ENCODE assay signal across 23 cellular contexts in genomic region chr12:7868391-7868790, GRCh38. TPM values are rescaled to one million over a fixed set of nuclear protein-coding genes. Genes with fewer than 3 reads are reported as not detected.
DNase-seq lines count a peak whose midpoint lies in the region; ATAC-seq, FAIRE-seq and TF ChIP-seq lines count a peak whose summit lies in the region.
"Had no signal": no experiment of that assay in that cellular context is flagged by ENCODE, and none has a peak within 500 bp of the region (broad histone marks: within the 10 kb centered on the region; RNA-seq: fewer than 3 reads in every experiment).

No MANE protein-coding gene starts in this region.

- H2BK120ac ChIP-seq in mesenchymal stem cell (ENCODE audit: low read depth, low read length): no peak overlapping the region

- no peaks in the 10 kb centered on the region for H3K36me3 Mint-ChIP-seq in neural progenitor cell
- H3K36me3 Mint-ChIP-seq: CD8-positive, alpha-beta T cell had no signal

- H2AK5ac ChIP-seq in mesenchymal stem cell (ENCODE audit: low read length, severe bottlenecking): no peak overlapping the region

- TF ChIP-seq EP300 in A549 (IDR thresholded peaks at IDR 0.05) (no peak), SK-N-SH (IDR thresholded peaks at IDR 0.05; ENCODE audit: borderline replicate concordance in 1 of 2, low read depth in 1 of 2, low read length in 1 of 2) (no peak)

- H3K4me2 ChIP-seq in A549 (no peak overlapping the region), SK-N-SH (0 out of 2 replicates have a peak overlapping the region, but pooled peaks have one; percentile 10), mesenchymal stem cell (ENCODE audit: low read length, poor library complexity, severe bottlenecking) (no peak overlapping the region), neural progenitor cell (no peak overlapping the region)
- H3K4me2 ChIP-seq: BLaER1 had no signal

- no peak overlapping the region for H3K14ac ChIP-seq in mesenchymal stem cell (ENCODE audit: low read length in 2 of 2)

- H3K79me1 ChIP-seq in mesenchymal stem cell (replicated peaks; ENCODE audit: low read length, poor library complexity, severe bottlenecking): no peaks in the 10 kb centered on the region

- H3F3A ChIP-seq in SK-N-SH (replicated peaks; ENCODE audit: insufficient read depth) (peaks cover 10% of the 10 kb centered on the region), neural progenitor cell (ENCODE audit: low read depth) (no peaks in the 10 kb centered on the region)

- no peak for FAIRE-seq in A549 (lab: Jason Lieb, UNC)
- FAIRE-seq: GM12878, GM18507 had no signal

- no peak for TF ChIP-seq POLR2A in A549 (IDR thresholded peaks at IDR 0.05; ENCODE audit: low read length)

- 57% methylated on average over 4 of the region's 4 CpGs for WGBS in A549 (ENCODE audit: missing lambda C conversion rate)
- WGBS in SK-N-SH (ENCODE audit: low lambda C conversion rate): 19% methylated on average over 4 of the region's 4 CpGs
- WGBS in mesenchymal stem cell: 90% methylated on average over 3 of the region's 4 CpGs

- no peak overlapping the region for H3K18ac ChIP-seq in mesenchymal stem cell (ENCODE audit: low read depth in 1 of 2, low read length in 2 of 2)

- no peaks in the 10 kb centered on the region for H3K27me3 Mint-ChIP-seq in neural progenitor cell (ENCODE audit: insufficient read depth, low read depth)

- H3K79me2 ChIP-seq in SK-N-SH (ENCODE audit: insufficient read depth): no peaks in the 10 kb centered on the region
- no peaks in the 10 kb centered on the region for H3K79me2 ChIP-seq in neural progenitor cell (ENCODE audit: low read depth)

- H3K4me3 Mint-ChIP-seq in neural progenitor cell: no peak overlapping the region
- H3K4me3 Mint-ChIP-seq: CD8-positive, alpha-beta T cell had no signal

- TF ChIP-seq RAD21 in A549 (conservative IDR thresholded peaks at IDR 0.05 in 1 of 2, IDR thresholded peaks at IDR 0.05 in 1 of 2) (no peak), SK-N-SH (IDR thresholded peaks at IDR 0.05; ENCODE audit: low read length) (no peak)

- no peak overlapping the region for H2BK15ac ChIP-seq in mesenchymal stem cell (ENCODE audit: low read depth, poor library complexity, severe bottlenecking)

- no peaks in the 10 kb centered on the region for H3K9me3 ChIP-seq in A549
- H3K9me3 ChIP-seq in SK-N-SH: no peaks in the 10 kb centered on the region
- H3K9me3 ChIP-seq in mesenchymal stem cell (ENCODE audit: control insufficient read depth, low read length): no peaks in the 10 kb centered on the region
- H3K9me3 ChIP-seq in neural progenitor cell (ENCODE audit: low read depth): no peaks in the 10 kb centered on the region
- H3K9me3 ChIP-seq: SJCRH30 had no signal

- no peak overlapping the region for H3K27ac ChIP-seq in A549
- peak overlapping the region in 1 of 2 experiments; percentile 15; a peak in 2 of 4 replicates for H3K27ac ChIP-seq in SK-N-SH (ENCODE audit: low read depth in 2 of 2, low read length in 1 of 2)
- no peak overlapping the region for H3K27ac ChIP-seq in mesenchymal stem cell (ENCODE audit: low read length, poor library complexity, severe bottlenecking)
- H3K27ac ChIP-seq in neural progenitor cell: no peak overlapping the region
- H3K27ac ChIP-seq: BLaER1, RWPE1, SJCRH30 had no signal

- POLR2A ChIA-PET in A549 (lab: Yijun Ruan, JAX): interaction anchor here (0.6 kb wide), 1 partner anchor 68 kb away, joined by 5 read pairs; no protein-coding TSS in a partner anchor
- POLR2A ChIA-PET in SK-N-SH (lab: Yijun Ruan, JAX): no interaction called here

- DNase-seq in A549 (ENCODE audit: low read depth in 1 of 2, low spot score in 1 of 2) (no peak), GM03348 (ENCODE audit: low spot score) (peak; percentile 20), SK-N-SH (no peak), fibroblast of peridontal ligament (ENCODE audit: extremely low read depth) (peak; percentile 8), mesenchymal stem cell (no peak), neural progenitor cell (ENCODE audit: low spot score) (no peak), NCI-H2107 treated with DMSO at 0.1 percent for 48 hours (lab: John Stamatoyannopoulos, UW; ENCODE audit: unreplicated experiment) (no peak)
- no peak for DNase-seq in stimulated activated CD8-positive, alpha-beta memory T cell treated with anti-CD3 and anti-CD28 coated beads, Interleukin-4, amount 100 ng/mL, for 48 hours
- DNase-seq: CD8-positive, alpha-beta T cell; Karpas-422; MM.1S; NCI-H1105 treated with DMSO at 0.1 percent for 48 hours; NCI-H1694 treated with DMSO at 0.1 percent for 48 hours; NCI-H446 treated with DMSO at 0.1 percent for 48 hours; NK-92 treated with Interleukin-12 subunit alpha and Interleukin-12 subunit beta, amount 100 ng/mL, for 24 hours; SJCRH30; SW 1271 had no signal

- ATAC-seq in A549: no peak
- ATAC-seq: CD8-positive, alpha-beta T cell; GM12878; HCT116 had no signal

- H3K23ac ChIP-seq in mesenchymal stem cell (ENCODE audit: low read length in 2 of 2): no peak overlapping the region

- H3K4me1 Mint-ChIP-seq in neural progenitor cell: no peaks in the 10 kb centered on the region

- H3K4me1 ChIP-seq in A549: peaks cover 10% of the 10 kb centered on the region
- H3K4me1 ChIP-seq in SK-N-SH (ENCODE audit: control insufficient read depth in 1 of 2, insufficient read depth in 2 of 2, low read depth in 1 of 2, low read length in 1 of 2): no peaks in the 10 kb centered on the region
- H3K4me1 ChIP-seq in mesenchymal stem cell (ENCODE audit: control insufficient read depth, insufficient read depth, low read depth, low read length): no peaks in the 10 kb centered on the region
- no peaks in the 10 kb centered on the region for H3K4me1 ChIP-seq in neural progenitor cell
- H3K4me1 ChIP-seq: SJCRH30 had no signal

- no peak overlapping the region for H4K8ac ChIP-seq in mesenchymal stem cell (ENCODE audit: low read length)

- no peak overlapping the region for H4K91ac ChIP-seq in mesenchymal stem cell (ENCODE audit: low read length)

- H2AFZ ChIP-seq in SK-N-SH (ENCODE audit: low read depth) (no peak overlapping the region), mesenchymal stem cell (ENCODE audit: low read depth, low read length) (no peak overlapping the region), neural progenitor cell (replicated peaks) (no peak overlapping the region)

- H2BK5ac ChIP-seq in mesenchymal stem cell (ENCODE audit: low read depth, low read length, poor library complexity, severe bottlenecking): no peak overlapping the region

- no peak overlapping the region for H3K9ac ChIP-seq in SK-N-SH
- no peak overlapping the region for H3K9ac ChIP-seq in mesenchymal stem cell (ENCODE audit: low read length)
- no peak overlapping the region for H3K9ac ChIP-seq in neural progenitor cell
- H3K9ac ChIP-seq: BLaER1 had no signal

- H3K9me2 ChIP-seq in SK-N-SH: no peaks in the 10 kb centered on the region

- H3K27me3 ChIP-seq in SK-N-SH (ENCODE audit: insufficient read depth): peaks cover 14% of the 10 kb centered on the region; the same call in 1 of the 2 replicates
- H3K27me3 ChIP-seq in mesenchymal stem cell (ENCODE audit: control insufficient read depth in 1 of 2, insufficient read depth in 1 of 2, low read length in 2 of 2): peaks cover 0 to 21% of the 10 kb centered on the region in 2 experiments
- H3K27me3 ChIP-seq in neural progenitor cell: no peaks in the 10 kb centered on the region
- H3K27me3 ChIP-seq: BLaER1, SJCRH30 had no signal

- H3K36me3 ChIP-seq in SK-N-SH (replicated peaks in 1 of 2; ENCODE audit: control insufficient read depth in 1 of 2, insufficient read depth in 2 of 2, low read length in 1 of 2) (no peaks in the 10 kb centered on the region), mesenchymal stem cell (ENCODE audit: control insufficient read depth in 1 of 2, insufficient read depth in 2 of 2, low read depth in 1 of 2, low read length in 2 of 2) (no peaks in the 10 kb centered on the region), neural progenitor cell (no peaks in the 10 kb centered on the region)
- H3K36me3 ChIP-seq: BLaER1, SJCRH30 had no signal

- H2BK12ac ChIP-seq in mesenchymal stem cell (ENCODE audit: low read length in 2 of 2): no peak overlapping the region

- H3K4me3 ChIP-seq in A549 (no peak overlapping the region), SK-N-SH (ENCODE audit: low read depth in 2 of 2, low read length in 1 of 2) (no peak overlapping the region), mesenchymal stem cell (ENCODE audit: insufficient read depth in 1 of 2, low read depth in 1 of 2, low read length in 2 of 2) (no peak overlapping the region), neural progenitor cell (no peak overlapping the region)
- H3K4me3 ChIP-seq: BLaER1, GM12878, SJCRH30 had no signal

- no peak for TF ChIP-seq CTCF in A549 (IDR thresholded peaks at IDR 0.05)
- TF ChIP-seq CTCF in SK-N-SH (IDR thresholded peaks at IDR 0.05): no peak
- TF ChIP-seq CTCF in neural progenitor cell (IDR thresholded peaks at IDR 0.05): no peak

- H4K20me1 ChIP-seq in SK-N-SH (ENCODE audit: insufficient read depth) (no peaks in the 10 kb centered on the region), neural progenitor cell (ENCODE audit: low read depth) (no peaks in the 10 kb centered on the region)
- H4K20me1 ChIP-seq: BLaER1 had no signal

- CTCF ChIA-PET in A549 (lab: Yijun Ruan, JAX): no interaction called here
- CTCF ChIA-PET in SK-N-SH (lab: Yijun Ruan, JAX): no interaction called here

- H3K4ac ChIP-seq in mesenchymal stem cell (ENCODE audit: low read depth in 1 of 2, low read length in 2 of 2): no peak overlapping the region

- H3K9me3 Mint-ChIP-seq in neural progenitor cell: no peaks in the 10 kb centered on the region
- H3K9me3 Mint-ChIP-seq: CD8-positive, alpha-beta T cell had no signal

- H3K27ac Mint-ChIP-seq in neural progenitor cell: no peak overlapping the region
- H3K27ac Mint-ChIP-seq: CD8-positive, alpha-beta T cell had no signal

TF ChIP-seq in A549, 52 proteins besides CTCF, POLR2A, EP300 and RAD21:
- no peak for TF ChIP-seq FOSL2 (IDR thresholded peaks at IDR 0.05)
- TF ChIP-seq FOSL2 (CRISPR knock-in tag; IDR thresholded peaks at IDR 0.05): peak; percentile 20; the same call in 1 of the 2 replicates
- no peak for TF ChIP-seq EHF (CRISPR knock-in tag; IDR thresholded peaks at IDR 0.05)
TF ChIP-seq in A549: peak in this region for 1.

TF ChIP-seq in SK-N-SH, 30 proteins besides CTCF, POLR2A, EP300 and RAD21:
- TF ChIP-seq CHD2 (IDR thresholded peaks at IDR 0.05; ENCODE audit: low read length, partially characterized antibody) (no peak), FOSL2 (IDR thresholded peaks at IDR 0.05; ENCODE audit: borderline replicate concordance, low read depth) (peak; percentile 19; the same call in 1 of the 2 replicates)

RNA-seq across cellular contexts. Expression of gene SLC2A14, which starts 4.3 kb away (rescaled TPM):
- 0.68 and 0.91 TPM in 2 replicates for polyA plus RNA-seq in A549 (2011; rRNA removed)
- 0.03 and 0.05 TPM in 2 replicates for polyA plus RNA-seq in A549 (2012; cell fraction: cytosol; rRNA removed)
- polyA plus RNA-seq in A549 (2012; cell fraction: nucleus; rRNA removed): 0.14 and 0.84 TPM in 2 replicates
- 0.16 to 0.30 TPM (median 0.25 TPM) in 3 replicates for polyA plus RNA-seq in A549 (2017; fragmentation: RNase III; extraction: RNeasy Plus Mini Kit Qiagen cat#74134 plus additional on column Dnase treatment)
- 0.17 and 0.92 TPM in 2 replicates for polyA minus RNA-seq in A549 (2011; rRNA and poly(A)+ RNA removed)
- 0.37 and 0.39 TPM in 2 replicates for polyA plus RNA-seq in SK-N-SH (2012; rRNA removed)
- polyA plus RNA-seq in SK-N-SH (2012; cell fraction: cytosol; rRNA removed): 0.18 and 0.28 TPM in 2 replicates
- 0.80 and 1.3 TPM in 2 replicates for polyA plus RNA-seq in SK-N-SH (2012; cell fraction: nucleus; rRNA removed)
- 1.1 TPM for polyA plus RNA-seq in mesenchymal stem cell (2013, experiment 1 of 2)
- polyA plus RNA-seq in mesenchymal stem cell (2013, experiment 2 of 2): 0.96 TPM
- total RNA-seq in neural progenitor cell (ENCODE audit: low replicate concordance): 0.46 and 0.49 TPM in 2 replicates
- total RNA-seq: G401 had no signal

Comparison
In these comparisons a context has a peak if more than half of its experiments do, and no peak if none do; other contexts are left out.
1. DNase-seq: peak in GM03348 (single experiment) and fibroblast of peridontal ligament (single experiment); none in A549 (0 of 2), SK-N-SH (single experiment), stimulated activated CD8-positive, alpha-beta memory T cell treated with anti-CD3 and anti-CD28 coated beads, Interleukin-4, amount 100 ng/mL, for 48 hours (single experiment), mesenchymal stem cell (single experiment), neural progenitor cell (single experiment) and NCI-H2107 treated with DMSO at 0.1 percent for 48 hours (single experiment).